Comparison of ENCODE assay signal across 20 cellular contexts in genomic region chr1:71770121-71770520, GRCh38.
DNase-seq lines count a peak whose midpoint lies in the region; ATAC-seq lines count a peak whose summit lies in the region.
"Had no signal": no experiment of that assay in that cellular context is flagged by ENCODE, and none has a peak within 500 bp of the region (broad histone marks: within the 10 kb centered on the region; RNA-seq: fewer than 3 reads in every experiment).

No MANE protein-coding gene starts in this region.

- H3K27ac ChIP-seq in BLaER1 treated with 17β-estradiol and CSF1 and Interleukin-3, amounts not matched to agents 10 nM and 100 nM, result peak overlapping the region in 4 of 11 experiments; percentile 2 to 53 (median 24); a peak in 5 of 22 replicates
- H3K27ac ChIP-seq: ascending aorta, parathyroid adenoma, suprapubic skin had no signal

- ATAC-seq in left colon, result no peak
- no peak for ATAC-seq in HG02763 (IDR thresholded peaks at IDR 0.05; ENCODE audit: unreplicated experiment)

- no peaks in the 10 kb centered on the region for H3K27me3 ChIP-seq in BLaER1 treated with 17β-estradiol and CSF1 and Interleukin-3, amounts not matched to agents 10 nM and 100 nM
- H3K27me3 ChIP-seq: ascending aorta, suprapubic skin had no signal

- H3K9ac ChIP-seq in BLaER1 treated with 17β-estradiol and CSF1 and Interleukin-3, amounts not matched to agents 10 nM and 100 nM, result no peak overlapping the region
- H3K9ac ChIP-seq: parathyroid adenoma had no signal

- H3K4me3 ChIP-seq in BLaER1 treated with 17β-estradiol and CSF1 and Interleukin-3, amounts not matched to agents 10 nM and 100 nM, result no peak overlapping the region; a peak in 2 of 20 replicates
- no peak overlapping the region for H3K4me3 ChIP-seq in Jurkat, Clone E6-1 (ENCODE audit: low read length)
- H3K4me3 ChIP-seq: ascending aorta, lung, suprapubic skin had no signal

- no peaks in the 10 kb centered on the region for H4K20me1 ChIP-seq in BLaER1 treated with 17β-estradiol and CSF1 and Interleukin-3, amounts not matched to agents 10 nM and 100 nM

- peaks cover 0 to 19% (median 11%) of the 10 kb centered on the region in 10 experiments; a peak in 13 of 20 replicates for H3K4me1 ChIP-seq in BLaER1 treated with 17β-estradiol and CSF1 and Interleukin-3, amounts not matched to agents 10 nM and 100 nM
- H3K4me1 ChIP-seq: ascending aorta, parathyroid adenoma, suprapubic skin had no signal

- H3K36me3 ChIP-seq in BLaER1 treated with 17β-estradiol and CSF1 and Interleukin-3, amounts not matched to agents 10 nM and 100 nM, result peaks cover 0 to 8% (median 0%) of the 10 kb centered on the region in 11 experiments; a peak in 1 of 22 replicates
- H3K36me3 ChIP-seq: ascending aorta, suprapubic skin had no signal

- intact Hi-C loops in left colon (cut with DNase I, micrococcal nuclease), result no loop called here

- peak overlapping the region in 8 of 11 experiments; percentile 31 to 57 (median 38); a peak in 13 of 22 replicates for H3K4me2 ChIP-seq in BLaER1 treated with 17β-estradiol and CSF1 and Interleukin-3, amounts not matched to agents 10 nM and 100 nM

- peaks cover 33 to 61% (median 41%) of the 10 kb centered on the region in 11 experiments for H3K9me3 ChIP-seq in BLaER1 treated with 17β-estradiol and CSF1 and Interleukin-3, amounts not matched to agents 10 nM and 100 nM (replicated peaks in 1 of 11)
- H3K9me3 ChIP-seq: ascending aorta had no signal

- DNase-seq in Jurkat, Clone E6-1 (ENCODE audit: low read depth, low spot score), result peak; percentile 35
- DNase-seq in astrocyte of the hippocampus (ENCODE audit: low read depth, low spot score), result peak; percentile 54
- DNase-seq in kidney tubule cell (ENCODE audit: low spot score), result peak; percentile 9
- no peak for DNase-seq in left colon
- no peak for DNase-seq in HK-2 (ENCODE audit: unreplicated experiment)
- no peak for DNase-seq in NCI-H1417 treated with DMSO at 0.1 percent for 48 hours (lab: John Stamatoyannopoulos, UW)
- DNase-seq: activated CD4-positive, alpha-beta T cell treated with anti-CD3 and anti-CD28 coated beads for 4 hours; C1 segment of cervical spinal cord; cortex of kidney; NCI-H1092; NCI-H2171; NCI-H774; stimulated activated CD4-positive, alpha-beta T cell treated with anti-CD3 and anti-CD28 coated beads, Interleukin-4, amount 100 ng/mL, for 4 hours; T-helper 9 cell had no signal

Comparison
In these comparisons a context has a peak if more than half of its experiments do, and no peak if none do; other contexts are left out.
1. DNase-seq: peak in Jurkat, Clone E6-1 (single experiment), astrocyte of the hippocampus (single experiment) and kidney tubule cell (single experiment); none in left colon (0 of 2), HK-2 (single experiment) and NCI-H1417 treated with DMSO at 0.1 percent for 48 hours (single experiment).